8 cellular contexts compared by ENCODE assay signal in genomic region chrX:131874300-131874699, GRCh38.
"Had no signal": no experiment of that assay in that cellular context is flagged by ENCODE, and none has a peak within 500 bp of the region (broad histone marks: within the 10 kb centered on the region; RNA-seq: fewer than 3 reads in every experiment).

No MANE protein-coding gene starts in this region.

- H3K36me3 ChIP-seq: HAP-1 had no signal

- DNase-seq: GOT3, H7, HFFc6, IMR-90, KG1 had no signal

- H3K9me3 Mint-ChIP-seq: HFFc6 had no signal

- H3K4me3 Mint-ChIP-seq: HFFc6 had no signal

- ATAC-seq: HCT116, K562 had no signal

- H3K4me1 ChIP-seq: HAP-1 had no signal

- H3K4me3 ChIP-seq: HAP-1, K562 had no signal

- H3K9me3 ChIP-seq: HAP-1 had no signal

- H3K27ac Mint-ChIP-seq: HFFc6 had no signal
